ENCODE assay signal across 1 cellular context in genomic region chr6:13358486-13358885, GRCh38.
TF ChIP-seq lines count a peak whose summit lies in the region.

No MANE protein-coding gene starts in this region.

TF ChIP-seq in IMR-90, 13 proteins besides CTCF, POLR2A, EP300 and RAD21:
- no peak for TF ChIP-seq MXI1 (IDR thresholded peaks at IDR 0.05; ENCODE audit: borderline replicate concordance, low read depth, low read length)
- TF ChIP-seq ELK1 (IDR thresholded peaks at IDR 0.05; ENCODE audit: borderline replicate concordance, low read depth, low read length): no peak
- no peak for TF ChIP-seq BHLHE40 (IDR thresholded peaks at IDR 0.05; ENCODE audit: low read depth, low read length)
- no peak for TF ChIP-seq USF2 (IDR thresholded peaks at IDR 0.05; ENCODE audit: low read depth, low read length)
- no peak for TF ChIP-seq MAZ (IDR thresholded peaks at IDR 0.05; ENCODE audit: borderline replicate concordance, low read depth, low read length)
- no peak for TF ChIP-seq SMC3 (IDR thresholded peaks at IDR 0.05; ENCODE audit: low read depth, low read length)
- TF ChIP-seq MAFK (IDR thresholded peaks at IDR 0.05; ENCODE audit: low read depth, low read length): no peak
- TF ChIP-seq CEBPB (IDR thresholded peaks at IDR 0.05; ENCODE audit: low read depth, low read length): no peak
- no peak for TF ChIP-seq RCOR1 (IDR thresholded peaks at IDR 0.05; ENCODE audit: insufficient replicate concordance, low read length)
- no peak for TF ChIP-seq FOS (IDR thresholded peaks at IDR 0.05; ENCODE audit: low read depth, low read length)
- no peak for TF ChIP-seq CHD1 (IDR thresholded peaks at IDR 0.05; ENCODE audit: low read depth, low read length)
- TF ChIP-seq RFX5 (IDR thresholded peaks at IDR 0.05; ENCODE audit: low read depth, low read length): no peak
- no peak for TF ChIP-seq NFE2L2 (IDR thresholded peaks at IDR 0.05; ENCODE audit: low read depth, low read length)
TF ChIP-seq in IMR-90: peak in this region for 0.
